1 cellular context compared by ENCODE assay signal in genomic region chr6:163412345-163412744, GRCh38.
TF ChIP-seq lines count a peak whose summit lies in the region.

No MANE protein-coding gene starts in this region.

TF ChIP-seq in HepG2, 621 proteins besides CTCF, POLR2A, EP300 and RAD21 (continued from another document):
- TF ChIP-seq, protein P1, sequence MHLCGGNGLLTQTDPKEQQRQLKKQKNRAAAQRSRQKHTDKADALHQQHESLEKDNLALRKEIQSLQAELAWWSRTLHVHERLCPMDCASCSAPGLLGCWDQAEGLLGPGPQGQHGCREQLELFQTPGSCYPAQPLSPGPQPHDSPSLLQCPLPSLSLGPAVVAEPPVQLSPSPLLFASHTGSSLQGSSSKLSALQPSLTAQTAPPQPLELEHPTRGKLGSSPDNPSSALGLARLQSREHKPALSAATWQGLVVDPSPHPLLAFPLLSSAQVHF (CRISPR knock-in tag; IDR thresholded peaks at IDR 0.05), result no peak
- TF ChIP-seq KLF9 (CRISPR knock-in tag; IDR thresholded peaks at IDR 0.05; ENCODE audit: low read depth), result 0 out of 2 replicates have a peak, but pooled peaks have one; percentile 36
TF ChIP-seq in HepG2: peak in this region for 2.
